Comparison of ENCODE assay signal across 23 cellular contexts in genomic region chr17:81013642-81014041, GRCh38.
"Had no signal": no experiment of that assay in that cellular context is flagged by ENCODE, and none has a peak within 500 bp of the region (broad histone marks: within the 10 kb centered on the region; RNA-seq: fewer than 3 reads in every experiment).

No MANE protein-coding gene starts in this region.

- H3K4me3 ChIP-seq: colonic mucosa, esophagus muscularis mucosa, gastroesophageal sphincter, heart left ventricle, hepatocyte, left lung, right atrium auricular region, sigmoid colon, testis, tibial artery had no signal

- H3K27ac ChIP-seq: colonic mucosa, esophagus muscularis mucosa, foreskin keratinocyte, gastroesophageal sphincter, heart left ventricle, hepatocyte, left lung, parathyroid adenoma, right atrium auricular region, sigmoid colon, testis, tibial artery had no signal

- H3K27ac Mint-ChIP-seq: dendritic cell treated with granulocyte-macrophage colony-stimulating factor and Interleukin-4, amounts not matched to agents 40 ng/mL and 50 ng/mL, for 4 days; natural killer cell; progenitor cell of endocrine pancreas; stimulated activated memory B cell treated with anti-CD40 and anti-IgM and Interleukin-4, amounts not matched to agents 10 μg/mL and 1 μg/mL and 100 μg/mL, for 72 hours; type B pancreatic cell had no signal

- H2AFZ ChIP-seq: hepatocyte, parathyroid adenoma had no signal

- H3K27me3 ChIP-seq: colonic mucosa, esophagus muscularis mucosa, gastroesophageal sphincter, heart left ventricle, hepatocyte, left lung, right atrium auricular region, sigmoid colon, testis, tibial artery had no signal

- H3K79me2 ChIP-seq: hepatocyte, parathyroid adenoma had no signal

- H3K4me1 ChIP-seq: foreskin keratinocyte had no signal

- DNase-seq: colonic mucosa; effector memory CD4-positive, alpha-beta T cell; foreskin keratinocyte; natural killer cell; sigmoid colon; stimulated activated CD4-positive, alpha-beta T cell treated with anti-CD3 and anti-CD28 coated beads, Interleukin-4, amount 100 ng/mL, for 4 hours; stimulated activated naive CD8-positive, alpha-beta T cell treated with anti-CD3 and anti-CD28 coated beads, Interleukin-15, Interleukin-2, amounts not matched to agents 100 U/mL and 50 U/mL, for 24 hours; substantia nigra; testis; tibial artery had no signal

- H3K9me3 ChIP-seq: colonic mucosa, testis had no signal

- FAIRE-seq: endothelial cell of umbilical vein, kidney had no signal

- H3K9ac ChIP-seq: parathyroid adenoma had no signal

- H3K4me2 ChIP-seq: hepatocyte had no signal

- H3K4me3 Mint-ChIP-seq: dendritic cell treated with granulocyte-macrophage colony-stimulating factor and Interleukin-4, amounts not matched to agents 40 ng/mL and 50 ng/mL, for 4 days; natural killer cell; stimulated activated memory B cell treated with anti-CD40 and anti-IgM and Interleukin-4, amounts not matched to agents 10 μg/mL and 1 μg/mL and 100 μg/mL, for 72 hours; type B pancreatic cell had no signal

- H3K36me3 ChIP-seq: colonic mucosa, esophagus muscularis mucosa, gastroesophageal sphincter, heart left ventricle, left lung, right atrium auricular region, sigmoid colon had no signal

- ATAC-seq: foreskin keratinocyte; gastroesophageal sphincter; heart left ventricle; left lung; natural killer cell; stimulated activated memory B cell treated with anti-CD40 and anti-IgM and Interleukin-4, amounts not matched to agents 10 μg/mL and 1 μg/mL and 100 μg/mL, for 72 hours; stimulated activated naive CD8-positive, alpha-beta T cell treated with anti-CD3 and anti-CD28 coated beads, Interleukin-15, Interleukin-2, amounts not matched to agents 100 U/mL and 50 U/mL, for 24 hours had no signal

- H3K27me3 Mint-ChIP-seq: progenitor cell of endocrine pancreas; stimulated activated memory B cell treated with anti-CD40 and anti-IgM and Interleukin-4, amounts not matched to agents 10 μg/mL and 1 μg/mL and 100 μg/mL, for 72 hours; type B pancreatic cell had no signal
